In the genomic region with DNA sequence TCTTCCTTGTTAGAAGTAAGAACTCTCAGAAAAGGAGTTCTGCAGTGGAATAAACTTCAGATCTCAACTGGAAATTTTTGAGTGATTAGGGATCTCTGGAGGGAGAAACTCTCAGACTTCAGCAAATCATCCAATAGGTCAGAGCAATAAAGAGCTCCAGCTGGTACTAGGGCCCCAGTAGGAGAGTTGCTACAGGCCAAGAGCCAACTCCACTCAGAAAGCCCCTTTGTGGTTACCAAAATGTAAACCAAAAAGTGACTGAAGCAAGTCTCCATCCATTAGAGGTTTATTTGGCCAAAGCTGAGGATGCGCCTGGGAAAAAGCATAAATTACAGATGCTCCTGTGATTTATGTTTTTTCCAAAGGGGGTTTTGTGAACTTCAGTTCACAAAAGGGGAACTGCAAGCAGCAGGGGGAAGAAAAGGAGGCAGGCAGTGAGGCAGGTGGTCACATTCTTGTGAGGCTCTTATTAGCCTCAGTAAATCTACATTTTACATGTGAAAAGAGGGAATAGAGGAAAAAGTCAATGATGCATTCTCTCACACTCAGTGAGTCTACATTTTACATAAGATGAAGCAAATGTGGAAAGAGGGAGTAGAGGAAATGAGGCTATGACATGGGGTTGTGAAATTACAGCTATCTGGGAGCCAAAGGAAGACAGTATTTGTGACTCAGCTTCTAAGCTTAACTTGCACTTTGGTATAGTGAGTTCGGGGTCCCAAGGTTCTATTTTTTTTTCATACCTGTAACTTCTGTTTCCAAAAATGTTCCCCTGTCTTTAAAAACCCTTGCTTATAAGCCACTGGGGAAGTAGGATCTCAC, we compare ENCODE assay signal across 15 cellular contexts.
DNase-seq lines count a peak whose midpoint lies in the region; ATAC-seq and TF ChIP-seq lines count a peak whose summit lies in the region.
"Had no signal": no experiment of that assay in that cellular context is flagged by ENCODE, and none has a peak within 500 bp of the region (broad histone marks: within the 10 kb centered on the region; RNA-seq: fewer than 3 reads in every experiment).

No MANE protein-coding gene starts in this region.

- ATAC-seq in GM18868 (IDR thresholded peaks at IDR 0.05; ENCODE audit: unreplicated experiment): peak; percentile 81
- no peak for ATAC-seq in HG02759 (IDR thresholded peaks at IDR 0.05; ENCODE audit: unreplicated experiment)
- ATAC-seq: lower lobe of right lung; stimulated activated naive CD8-positive, alpha-beta T cell treated with anti-CD3 and anti-CD28 coated beads, Interleukin-15, amount 100 ng/mL, for 72 hours had no signal

- DNase-seq in NCI-H460 (ENCODE audit: extremely low read depth, low read depth) (peak; percentile 61), choroid plexus epithelial cell (ENCODE audit: low read depth) (peak; percentile 80), neural progenitor cell (ENCODE audit: low spot score) (peak; percentile 11), activated gamma-delta T cell (lab: John Stamatoyannopoulos, UW) (no peak), amniotic stem cell (lab: John Stamatoyannopoulos, UW) (no peak)
- DNase-seq in activated naive CD4-positive, alpha-beta T cell treated with anti-CD3 and anti-CD28 coated beads, Interleukin-2, amount 50 U/mL, for 16 hours: no peak
- DNase-seq: activated CD4-positive, alpha-beta T cell treated with anti-CD3 and anti-CD28 coated beads for 48 hours; activated naive CD4-positive, alpha-beta T cell treated with Interleukin-2 at 50 U/mL for 16 hours; cortex of kidney; glutamatergic neuron; lower lobe of right lung; NCI-H510A treated with DMSO at 0.1 percent for 48 hours; stimulated activated naive CD8-positive, alpha-beta T cell treated with anti-CD3 and anti-CD28 coated beads, Interleukin-15, amount 100 ng/mL, for 72 hours had no signal

- H3K4me1 Mint-ChIP-seq in neural progenitor cell: peaks cover 16% of the 10 kb centered on the region
- H3K4me1 Mint-ChIP-seq: stimulated activated naive CD8-positive, alpha-beta T cell treated with anti-CD3 and anti-CD28 coated beads, Interleukin-15, amount 100 ng/mL, for 72 hours had no signal

- no peaks in the 10 kb centered on the region for H3K9me3 Mint-ChIP-seq in neural progenitor cell
- H3K9me3 Mint-ChIP-seq: stimulated activated naive CD8-positive, alpha-beta T cell treated with anti-CD3 and anti-CD28 coated beads, Interleukin-15, amount 100 ng/mL, for 72 hours had no signal

- H3K27me3 ChIP-seq in neural progenitor cell: no peaks in the 10 kb centered on the region

- peak overlapping the region; percentile 66 for H3K4me2 ChIP-seq in neural progenitor cell

- peak overlapping the region; percentile 93 for H2AFZ ChIP-seq in neural progenitor cell (replicated peaks)

- H3K36me3 Mint-ChIP-seq in neural progenitor cell: no peaks in the 10 kb centered on the region

- H3K27ac ChIP-seq in neural progenitor cell: peak overlapping the region; percentile 63
- H3K27ac ChIP-seq: lower lobe of right lung had no signal

- H3K9ac ChIP-seq in neural progenitor cell: no peak overlapping the region

- H3K4me1 ChIP-seq in neural progenitor cell: peaks cover 38% of the 10 kb centered on the region
- H3K4me1 ChIP-seq: lower lobe of right lung had no signal

- no peaks in the 10 kb centered on the region for H3K9me3 ChIP-seq in neural progenitor cell (ENCODE audit: low read depth)
- H3K9me3 ChIP-seq: lower lobe of right lung had no signal

- no peaks in the 10 kb centered on the region for H4K20me1 ChIP-seq in neural progenitor cell (ENCODE audit: low read depth)

- no peaks in the 10 kb centered on the region for H3K36me3 ChIP-seq in neural progenitor cell
- H3K36me3 ChIP-seq: lower lobe of right lung had no signal

- H3K27ac Mint-ChIP-seq in neural progenitor cell: no peak overlapping the region
- H3K27ac Mint-ChIP-seq: stimulated activated naive CD8-positive, alpha-beta T cell treated with anti-CD3 and anti-CD28 coated beads, Interleukin-15, amount 100 ng/mL, for 72 hours had no signal

- H3F3A ChIP-seq in neural progenitor cell (ENCODE audit: low read depth): peaks cover 20% of the 10 kb centered on the region

- peaks cover 50% of the 10 kb centered on the region for H3K79me2 ChIP-seq in neural progenitor cell (ENCODE audit: low read depth)

- H3K4me3 Mint-ChIP-seq in neural progenitor cell: no peak overlapping the region
- H3K4me3 Mint-ChIP-seq: stimulated activated naive CD8-positive, alpha-beta T cell treated with anti-CD3 and anti-CD28 coated beads, Interleukin-15, amount 100 ng/mL, for 72 hours had no signal

- H3K4me3 ChIP-seq in choroid plexus epithelial cell (ENCODE audit: low read depth, low read length) (no peak overlapping the region), neural progenitor cell (peak overlapping the region; percentile 26)
- H3K4me3 ChIP-seq: lower lobe of right lung had no signal

- TF ChIP-seq CTCF in choroid plexus epithelial cell (conservative IDR thresholded peaks at IDR 0.05; ENCODE audit: low read depth, low read length) (no peak), neural progenitor cell (IDR thresholded peaks at IDR 0.05) (no peak)

- H3K27me3 Mint-ChIP-seq in neural progenitor cell (ENCODE audit: insufficient read depth, low read depth): no peaks in the 10 kb centered on the region

Comparison
In these comparisons a context has a peak if more than half of its experiments do, and no peak if none do; other contexts are left out.
1. DNase-seq: peak in NCI-H460 (single experiment), choroid plexus epithelial cell (single experiment) and neural progenitor cell (single experiment); none in activated gamma-delta T cell (single experiment), amniotic stem cell (single experiment) and activated naive CD4-positive, alpha-beta T cell treated with anti-CD3 and anti-CD28 coated beads, Interleukin-2, amount 50 U/mL, for 16 hours (single experiment).